In genomic region chr22:23834830-23835772, GRCh38 we compare ENCODE assay signal across 13 cellular contexts. TPM values are rescaled to one million over a fixed set of nuclear protein-coding genes. Genes with fewer than 3 reads are reported as not detected.
DNase-seq lines count a peak whose midpoint lies in the region; ATAC-seq, FAIRE-seq and TF ChIP-seq lines count a peak whose summit lies in the region.
"Had no signal": no experiment of that assay in that cellular context is flagged by ENCODE, and none has a peak within 500 bp of the region (broad histone marks: within the 10 kb centered on the region; RNA-seq: fewer than 3 reads in every experiment).

No MANE protein-coding gene starts in this region.

- H3K4me3 ChIP-seq in K562 (no peak overlapping the region), tibial nerve (no peak overlapping the region), hepatocyte (no peak overlapping the region)
- H3K4me3 ChIP-seq: thyroid gland had no signal

- intact Hi-C loops in K562 (cut with micrococcal nuclease): no loop called here

- peaks cover 23% of the 10 kb centered on the region for H3K4me1 Mint-ChIP-seq in activated CD8-positive, alpha-beta memory T cell treated with anti-CD3 and anti-CD28 coated beads, Interleukin-2, amount 10 ng/mL, durations not matched to agents 7 days and 5 days
- peaks cover 31% of the 10 kb centered on the region for H3K4me1 Mint-ChIP-seq in mesothelial cell of epicardium

- WGBS in K562 (ENCODE audit: insufficient coverage, low coverage, missing lambda C conversion rate): 59% methylated on average over 4 of the region's 12 CpGs
- 76 to 78% methylated on average over 7 to 12 of the region's 12 CpGs for WGBS in tibial nerve, 2 donors
- WGBS in hepatocyte (ENCODE audit: low lambda C conversion rate, missing lambda C conversion rate): 93% methylated on average over 12 of the region's 12 CpGs

- H4K20me1 ChIP-seq in K562 (replicated peaks; ENCODE audit: control insufficient read depth, insufficient read depth, low read length) (no peaks in the 10 kb centered on the region; the same call in 1 of the 2 replicates), hepatocyte (ENCODE audit: insufficient read depth, poor library complexity, severe bottlenecking) (peaks cover 3% of the 10 kb centered on the region)

- H3K27me3 Mint-ChIP-seq in activated CD8-positive, alpha-beta memory T cell treated with anti-CD3 and anti-CD28 coated beads, Interleukin-2, amount 10 ng/mL, durations not matched to agents 7 days and 5 days: peaks cover 4% of the 10 kb centered on the region
- H3K27me3 Mint-ChIP-seq in mesothelial cell of epicardium (ENCODE audit: low read depth): peaks cover 2% of the 10 kb centered on the region

- no peaks in the 10 kb centered on the region for H3K9me3 Mint-ChIP-seq in activated CD8-positive, alpha-beta memory T cell treated with anti-CD3 and anti-CD28 coated beads, Interleukin-2, amount 10 ng/mL, durations not matched to agents 7 days and 5 days (ENCODE audit: low read depth)
- H3K9me3 Mint-ChIP-seq in mesothelial cell of epicardium: no peaks in the 10 kb centered on the region

- TF ChIP-seq CTCF in K562 (IDR thresholded peaks at IDR 0.05 in 2 of 3, conservative IDR thresholded peaks at IDR 0.05 in 1 of 3; ENCODE audit: insufficient read depth in 2 of 3, low read depth in 1 of 3, low read length in 3 of 3): no peak
- TF ChIP-seq CTCF in mesothelial cell of epicardium (IDR thresholded peaks at IDR 0.05; ENCODE audit: unreplicated experiment): no peak
- TF ChIP-seq CTCF in tibial nerve (IDR thresholded peaks at IDR 0.05): no peak
- TF ChIP-seq CTCF in hepatocyte (IDR thresholded peaks at IDR 0.05; ENCODE audit: poor library complexity): no peak

- no peak for DNase-seq in activated CD8-positive, alpha-beta memory T cell treated with anti-CD3 and anti-CD28 coated beads, Interleukin-2, amount 10 ng/mL, durations not matched to agents 7 days and 5 days
- DNase-seq in activated CD8-positive, alpha-beta memory T cell treated with anti-CD3 and anti-CD28 coated beads for 24 hours: no peak
- DNase-seq in K562 (ENCODE audit: extremely low read depth in 1 of 4, low spot score in 3 of 4) (no peak), mesothelial cell of epicardium (ENCODE audit: low spot score in 2 of 2, unreplicated experiment in 2 of 2) (no peak), tibial nerve (ENCODE audit: low spot score in 2 of 2) (no peak), T-helper 9 cell (no peak), hepatocyte (ENCODE audit: low spot score) (no peak)
- DNase-seq: activated CD4-positive, alpha-beta T cell treated with anti-CD3 and anti-CD28 coated beads, Interleukin-2, amount 50 U/mL, for 1 hour; mesendoderm; NCI-H2107; SIG-M5; thyroid gland had no signal

- no peak for TF ChIP-seq POLR2A in K562 (conservative IDR thresholded peaks at IDR 0.05)
- no peak for TF ChIP-seq POLR2A in tibial nerve (IDR thresholded peaks at IDR 0.05)

- no peaks in the 10 kb centered on the region for H3K79me2 ChIP-seq in K562 (ENCODE audit: control insufficient read depth, insufficient read depth, low read length)
- peaks cover 13% of the 10 kb centered on the region for H3K79me2 ChIP-seq in hepatocyte

- CTCF ChIA-PET in activated CD8-positive, alpha-beta memory T cell treated with anti-CD3 and anti-CD28 coated beads, Interleukin-2, amount 10 ng/mL, durations not matched to agents 7 days and 5 days (lab: Charles Lee): interaction anchor here (1.0 to 1.6 kb wide), 3 partner anchors 11 to 64 kb away, joined by 3 to 4 read pairs (median 4); no protein-coding TSS in a partner anchor
- CTCF ChIA-PET in K562 (lab: Yijun Ruan, JAX; ENCODE audit: low intra/inter-chr PET ratio): no interaction called here

- TF ChIP-seq EP300 in K562 (IDR thresholded peaks at IDR 0.05; ENCODE audit: low read length) (no peak), tibial nerve (IDR thresholded peaks at IDR 0.05) (no peak)

- peak overlapping the region; percentile 44 for H3K27ac Mint-ChIP-seq in activated CD8-positive, alpha-beta memory T cell treated with anti-CD3 and anti-CD28 coated beads, Interleukin-2, amount 10 ng/mL, durations not matched to agents 7 days and 5 days
- H3K27ac Mint-ChIP-seq in mesothelial cell of epicardium: peak overlapping the region; percentile 47

- TF ChIP-seq RAD21 in K562 (CRISPR knock-in tag; conservative IDR thresholded peaks at IDR 0.05 in 1 of 2, IDR thresholded peaks at IDR 0.05 in 1 of 2): no peak

- no TSS peak for BruUV-seq in K562 (replicated peaks; lab: Mats Ljungman, UMichigan)

- H3K9me3 ChIP-seq in K562 (replicated peaks; ENCODE audit: control insufficient read depth, insufficient read depth, low read depth, low read length) (no peaks in the 10 kb centered on the region), tibial nerve (no peaks in the 10 kb centered on the region), hepatocyte (ENCODE audit: low read depth) (no peaks in the 10 kb centered on the region)
- H3K9me3 ChIP-seq: thyroid gland had no signal

- POLR2A ChIA-PET in K562 (lab: Yijun Ruan, JAX): interaction anchor here (0.7 to 1.5 kb wide), 5 partner anchors 9 to 216 kb away, joined by 3 to 5 read pairs (median 4); no protein-coding TSS in a partner anchor

- in situ Hi-C loops in K562 (cut with MboI): no loop called here

- no peak overlapping the region for H3K4me2 ChIP-seq in K562 (ENCODE audit: insufficient read depth, low read length)
- H3K4me2 ChIP-seq in hepatocyte: no peak overlapping the region

- no peak for FAIRE-seq in K562 (lab: Jason Lieb, UNC)

- H2AFZ ChIP-seq in K562 (ENCODE audit: low read depth, low read length): no peak overlapping the region
- H2AFZ ChIP-seq in hepatocyte: no peak overlapping the region

- peaks cover 9% of the 10 kb centered on the region for H3K36me3 Mint-ChIP-seq in activated CD8-positive, alpha-beta memory T cell treated with anti-CD3 and anti-CD28 coated beads, Interleukin-2, amount 10 ng/mL, durations not matched to agents 7 days and 5 days
- H3K36me3 Mint-ChIP-seq in mesothelial cell of epicardium: peaks cover 17% of the 10 kb centered on the region

- H3K27ac ChIP-seq in K562 (ENCODE audit: extremely low read depth, low read depth, low read length) (no peak overlapping the region), tibial nerve (peak overlapping the region in 3 of 4 donors; percentile 26 to 56 (median 43)), hepatocyte (no peak overlapping the region)
- H3K27ac ChIP-seq: thyroid gland had no signal

- no peak for ATAC-seq in activated CD8-positive, alpha-beta memory T cell treated with anti-CD3 and anti-CD28 coated beads, Interleukin-2, amount 10 ng/mL, durations not matched to agents 7 days and 5 days
- ATAC-seq in K562 (no peak), HG03439 (IDR thresholded peaks at IDR 0.05; ENCODE audit: unreplicated experiment) (no peak)

- H3K9ac ChIP-seq in K562 (ENCODE audit: insufficient read depth in 1 of 2, low read depth in 2 of 2, low read length in 2 of 2): peak overlapping the region in 1 of 2 experiments; percentile 26; a peak in 1 of 4 replicates

- H3K4me1 ChIP-seq in K562 (replicated peaks in 1 of 2; ENCODE audit: control insufficient read depth in 2 of 2, insufficient read depth in 2 of 2, low read length in 2 of 2) (peaks cover 2 to 39% of the 10 kb centered on the region in 2 experiments; a peak in 4 of 5 replicates), tibial nerve (peaks cover 0 to 73% (median 22%) of the 10 kb centered on the region in 4 donors), hepatocyte (ENCODE audit: insufficient read depth) (peaks cover 10% of the 10 kb centered on the region)

- H3K4me3 Mint-ChIP-seq in activated CD8-positive, alpha-beta memory T cell treated with anti-CD3 and anti-CD28 coated beads, Interleukin-2, amount 10 ng/mL, durations not matched to agents 7 days and 5 days: no peak overlapping the region
- H3K4me3 Mint-ChIP-seq in mesothelial cell of epicardium: no peak overlapping the region

- H3K27me3 ChIP-seq in K562 (ENCODE audit: control insufficient read depth in 2 of 2, insufficient read depth in 2 of 2, low read length in 2 of 2): no peaks in the 10 kb centered on the region
- no peaks in the 10 kb centered on the region for H3K27me3 ChIP-seq in tibial nerve
- H3K27me3 ChIP-seq in hepatocyte: no peaks in the 10 kb centered on the region
- H3K27me3 ChIP-seq: thyroid gland had no signal

- H3K9me2 ChIP-seq in hepatocyte (replicated peaks; ENCODE audit: insufficient read depth): no peaks in the 10 kb centered on the region

- H3K9me1 ChIP-seq in K562 (ENCODE audit: control insufficient read depth, insufficient read depth, low read length): no peaks in the 10 kb centered on the region

- H3K36me3 ChIP-seq in K562 (ENCODE audit: control insufficient read depth, insufficient read depth, low read length) (peaks cover 41% of the 10 kb centered on the region; the same call in 2 of the 3 replicates), tibial nerve (peaks cover 0 to 66% (median 6%) of the 10 kb centered on the region in 3 donors), hepatocyte (replicated peaks; ENCODE audit: insufficient read depth, low read depth) (no peaks in the 10 kb centered on the region)

RNA-seq across cellular contexts. Expression of gene DERL3, which starts 3.7 kb away (rescaled TPM):
- total RNA-seq in activated CD8-positive, alpha-beta memory T cell treated with anti-CD3 and anti-CD28 coated beads, Interleukin-2, amount 10 ng/mL, durations not matched to agents 7 days and 5 days: 10 to 100 TPM; 14.6 to 18.1 TPM
- 14.7 and 36.7 TPM in 2 replicates for total RNA-seq in K562 (2011; cell fraction: chromatin; rRNA removed; ENCODE audit: low replicate concordance)
- 35.7 and 36.7 TPM in 2 replicates for total RNA-seq in K562 (2011; cell fraction: nucleolus; rRNA removed)
- 29.2 and 31.5 TPM in 2 replicates for total RNA-seq in K562 (2011; cell fraction: nucleoplasm; rRNA removed)
- total RNA-seq in K562 (2014; rRNA removed) (6.2 and 6.9 TPM in 2 replicates), K562 (2014; rRNA removed; fragmentation: Illumina TruSeq; extraction: Trizol) (0.77 and 1.7 TPM in 2 replicates), K562 (2015; rRNA removed; fragmentation: Illumina TruSeq; extraction: Trizol) (1.4 and 2.4 TPM in 2 replicates), K562 (2021) (8.8 and 9.2 TPM in 2 replicates), mesothelial cell of epicardium (23.5 to 25.8 TPM (median 24.8 TPM) in 3 replicates), tibial nerve (1 to 10 TPM in 1 of 4 donors, under 1 TPM in 1, not detected in 2; 0.60 to 2.3 TPM), hepatocyte (1.6 and 1.8 TPM in 2 replicates)
- polyA plus RNA-seq in K562 (2011; rRNA removed) (8.3 and 19.3 TPM in 2 replicates), K562 (2014; fragmentation: Illumina TruSeq; extraction: Trizol) (4.8 and 7.4 TPM in 2 replicates), K562 (2014; fragmentation: Nextera tagmentation; extraction: Ambion mirVana) (1 to 10 TPM; 1.3 to 2.9 TPM), K562 (2014; rRNA removed) (12.1 and 12.4 TPM in 2 replicates), hepatocyte (5.1 and 6.1 TPM in 2 replicates)
- polyA plus RNA-seq in K562 (2011; cell fraction: cytosol; rRNA removed): 23.7 and 24.3 TPM in 2 replicates
- 69.3 and 80.1 TPM in 2 replicates for polyA plus RNA-seq in K562 (2011; cell fraction: nucleus; rRNA removed)
- polyA plus RNA-seq in K562 (2012): 5.7 and 7.9 TPM in 2 replicates
- 1.5 and 2.2 TPM in 2 replicates for polyA minus RNA-seq in K562 (2011; rRNA and poly(A)+ RNA removed)
- polyA minus RNA-seq in K562 (2011; cell fraction: cytosol; rRNA and poly(A)+ RNA removed): 2.7 and 3.8 TPM in 2 replicates
- polyA minus RNA-seq in K562 (2011; cell fraction: nucleus; rRNA and poly(A)+ RNA removed): 5.3 and 10.7 TPM in 2 replicates

RNA-seq across cellular contexts. Expression of gene SLC2A11, which starts 22.6 kb away (rescaled TPM):
- total RNA-seq in activated CD8-positive, alpha-beta memory T cell treated with anti-CD3 and anti-CD28 coated beads, Interleukin-2, amount 10 ng/mL, durations not matched to agents 7 days and 5 days: 10 to 100 TPM in 1 of 2 experiments, 1 to 10 TPM in 1; 8.1 to 10.7 TPM
- 10.0 and 13.3 TPM in 2 replicates for total RNA-seq in K562 (2011; cell fraction: chromatin; rRNA removed; ENCODE audit: low replicate concordance)
- total RNA-seq in K562 (2011; cell fraction: nucleolus; rRNA removed): 7.1 and 10.0 TPM in 2 replicates
- total RNA-seq in K562 (2011; cell fraction: nucleoplasm; rRNA removed): 8.9 and 11.7 TPM in 2 replicates
- total RNA-seq in K562 (2014; rRNA removed): 2.0 and 3.1 TPM in 2 replicates
- 1.5 and 1.9 TPM in 2 replicates for total RNA-seq in K562 (2014; rRNA removed; fragmentation: Illumina TruSeq; extraction: Trizol)
- 2.1 and 2.5 TPM in 2 replicates for total RNA-seq in K562 (2015; rRNA removed; fragmentation: Illumina TruSeq; extraction: Trizol)
- total RNA-seq in K562 (2021): 1.6 and 2.1 TPM in 2 replicates
- 2.5 and 4.4 TPM in 2 replicates for polyA plus RNA-seq in K562 (2011; rRNA removed)
- polyA plus RNA-seq in K562 (2011; cell fraction: cytosol; rRNA removed): 2.6 and 3.6 TPM in 2 replicates
- 8.2 and 8.4 TPM in 2 replicates for polyA plus RNA-seq in K562 (2011; cell fraction: nucleus; rRNA removed)
- 2.7 and 7.0 TPM in 2 replicates for polyA plus RNA-seq in K562 (2012)
- 2.5 and 2.8 TPM in 2 replicates for polyA plus RNA-seq in K562 (2014; fragmentation: Illumina TruSeq; extraction: Trizol)
- under 1 TPM; 0.44 to 0.73 TPM for polyA plus RNA-seq in K562 (2014; fragmentation: Nextera tagmentation; extraction: Ambion mirVana)
- polyA plus RNA-seq in K562 (2014; rRNA removed): 2.7 and 3.4 TPM in 2 replicates
- 2.7 and 4.1 TPM in 2 replicates for polyA minus RNA-seq in K562 (2011; rRNA and poly(A)+ RNA removed)
- polyA minus RNA-seq in K562 (2011; cell fraction: cytosol; rRNA and poly(A)+ RNA removed): 0.91 and 0.95 TPM in 2 replicates
- polyA minus RNA-seq in K562 (2011; cell fraction: nucleus; rRNA and poly(A)+ RNA removed): 3.4 and 8.4 TPM in 2 replicates
- 98.7 to 112 TPM (median 99.0 TPM) in 3 replicates for total RNA-seq in mesothelial cell of epicardium
- 10 to 100 TPM in 3 of 4 donors, 1 to 10 TPM in 1; 6.9 to 28.9 (median 13.4) TPM for total RNA-seq in tibial nerve
- 11.6 and 15.0 TPM in 2 replicates for total RNA-seq in hepatocyte
- 15.0 and 20.9 TPM in 2 replicates for polyA plus RNA-seq in hepatocyte

RNA-seq across cellular contexts. Expression of gene SMARCB1, which starts 48.3 kb away (rescaled TPM):
- 100 to 1,000 TPM; 117 to 137 TPM for total RNA-seq in activated CD8-positive, alpha-beta memory T cell treated with anti-CD3 and anti-CD28 coated beads, Interleukin-2, amount 10 ng/mL, durations not matched to agents 7 days and 5 days
- total RNA-seq in K562 (2011; cell fraction: chromatin; rRNA removed; ENCODE audit: low replicate concordance): 71.0 and 129 TPM in 2 replicates
- 56.2 and 66.2 TPM in 2 replicates for total RNA-seq in K562 (2011; cell fraction: nucleolus; rRNA removed)
- total RNA-seq in K562 (2011; cell fraction: nucleoplasm; rRNA removed): 71.9 and 105 TPM in 2 replicates
- total RNA-seq in K562 (2014; rRNA removed) (65.4 and 74.0 TPM in 2 replicates), K562 (2014; rRNA removed; fragmentation: Illumina TruSeq; extraction: Trizol) (39.5 and 44.5 TPM in 2 replicates), K562 (2015; rRNA removed; fragmentation: Illumina TruSeq; extraction: Trizol) (50.9 and 53.7 TPM in 2 replicates), K562 (2021) (79.1 and 79.2 TPM in 2 replicates), mesothelial cell of epicardium (182 to 192 TPM (median 184 TPM) in 3 replicates), tibial nerve (10 to 100 TPM; 31.5 to 53.4 (median 43.8) TPM), hepatocyte (84.3 and 88.2 TPM in 2 replicates)
- polyA plus RNA-seq in K562 (2011; rRNA removed) (113 and 117 TPM in 2 replicates), K562 (2014; fragmentation: Illumina TruSeq; extraction: Trizol) (111 TPM in 2 replicates), K562 (2014; fragmentation: Nextera tagmentation; extraction: Ambion mirVana) (1 to 10 TPM; 1.2 to 3.0 TPM), K562 (2014; rRNA removed) (75.3 and 90.2 TPM in 2 replicates), hepatocyte (103 and 120 TPM in 2 replicates)
- 80.8 and 94.7 TPM in 2 replicates for polyA plus RNA-seq in K562 (2011; cell fraction: cytosol; rRNA removed)
- 45.0 and 47.4 TPM in 2 replicates for polyA plus RNA-seq in K562 (2011; cell fraction: nucleus; rRNA removed)
- 70.1 and 101 TPM in 2 replicates for polyA plus RNA-seq in K562 (2012)
- 56.2 and 67.4 TPM in 2 replicates for polyA minus RNA-seq in K562 (2011; rRNA and poly(A)+ RNA removed)
- 25.2 and 35.8 TPM in 2 replicates for polyA minus RNA-seq in K562 (2011; cell fraction: cytosol; rRNA and poly(A)+ RNA removed)
- polyA minus RNA-seq in K562 (2011; cell fraction: nucleus; rRNA and poly(A)+ RNA removed): 20.3 and 27.0 TPM in 2 replicates

RNA-seq across cellular contexts. Expression of gene MIF, which starts 59.1 kb away (rescaled TPM):
- total RNA-seq in activated CD8-positive, alpha-beta memory T cell treated with anti-CD3 and anti-CD28 coated beads, Interleukin-2, amount 10 ng/mL, durations not matched to agents 7 days and 5 days: 100 to 1,000 TPM; 730 to 765 TPM
- 4.1 and 17.1 TPM in 2 replicates for total RNA-seq in K562 (2011; cell fraction: chromatin; rRNA removed; ENCODE audit: low replicate concordance)
- 95.8 and 97.4 TPM in 2 replicates for total RNA-seq in K562 (2011; cell fraction: nucleolus; rRNA removed)
- 23.6 and 36.7 TPM in 2 replicates for total RNA-seq in K562 (2011; cell fraction: nucleoplasm; rRNA removed)
- total RNA-seq in K562 (2014; rRNA removed): 440 and 672 TPM in 2 replicates
- total RNA-seq in K562 (2014; rRNA removed; fragmentation: Illumina TruSeq; extraction: Trizol): 5.4 and 7.4 TPM in 2 replicates
- 253 and 254 TPM in 2 replicates for total RNA-seq in K562 (2015; rRNA removed; fragmentation: Illumina TruSeq; extraction: Trizol)
- total RNA-seq in K562 (2021): 666 and 724 TPM in 2 replicates
- polyA plus RNA-seq in K562 (2011; rRNA removed): 193 and 230 TPM in 2 replicates
- 337 and 1,426 TPM in 2 replicates for polyA plus RNA-seq in K562 (2011; cell fraction: cytosol; rRNA removed)
- polyA plus RNA-seq in K562 (2011; cell fraction: nucleus; rRNA removed): 207 and 222 TPM in 2 replicates
- 377 and 537 TPM in 2 replicates for polyA plus RNA-seq in K562 (2012)
- 31.1 and 74.5 TPM in 2 replicates for polyA plus RNA-seq in K562 (2014; fragmentation: Illumina TruSeq; extraction: Trizol)
- polyA plus RNA-seq in K562 (2014; fragmentation: Nextera tagmentation; extraction: Ambion mirVana): 10 to 100 TPM; 23.0 to 67.2 TPM
- 537 and 538 TPM in 2 replicates for polyA plus RNA-seq in K562 (2014; rRNA removed)
- 8.4 and 13.6 TPM in 2 replicates for polyA minus RNA-seq in K562 (2011; rRNA and poly(A)+ RNA removed)
- polyA minus RNA-seq in K562 (2011; cell fraction: cytosol; rRNA and poly(A)+ RNA removed): 207 and 412 TPM in 2 replicates
- 52.9 and 75.3 TPM in 2 replicates for polyA minus RNA-seq in K562 (2011; cell fraction: nucleus; rRNA and poly(A)+ RNA removed)
- 916 to 949 TPM (median 925 TPM) in 3 replicates for total RNA-seq in mesothelial cell of epicardium
- 100 to 1,000 TPM; 160 to 481 (median 281) TPM for total RNA-seq in tibial nerve
- total RNA-seq in hepatocyte: 240 and 306 TPM in 2 replicates
- 2,070 and 2,177 TPM in 2 replicates for polyA plus RNA-seq in hepatocyte

Comparison
In these comparisons a context has a peak if more than half of its experiments do, and no peak if none do; other contexts are left out.
1. H3K27ac ChIP-seq: peak in tibial nerve (3 of 4); none in K562 (single experiment) and hepatocyte (single experiment).